ENCODE assay signal across 8 cellular contexts in genomic region chr11:10770626-10771254, GRCh38. TPM values are rescaled to one million over a fixed set of nuclear protein-coding genes. Genes with fewer than 3 reads are reported as not detected.
A peak's percentile ranks its signal among the peaks of the same experiment; 100 is the strongest.
DNase-seq lines count a peak whose midpoint lies in the region; ATAC-seq and TF ChIP-seq lines count a peak whose summit lies in the region.

No MANE protein-coding gene starts in this region.

- no peak overlapping the region for H3K27ac Mint-ChIP-seq in endothelial cell (ENCODE audit: unreplicated experiment)

- ATAC-seq in GM18520 (IDR thresholded peaks at IDR 0.05; ENCODE audit: unreplicated experiment), result no peak

- POLR2A ChIA-PET in RWPE1 (lab: Yijun Ruan, JAX; ENCODE audit: low non-redundant PET), result no interaction called here

- DNase-seq in DMS114 treated with DMSO at 0.1 percent for 48 hours (lab: John Stamatoyannopoulos, UW; ENCODE audit: unreplicated experiment) (peak; percentile 14), HCEC 1CT (peak; percentile 59), RWPE1 (ENCODE audit: low spot score) (peak; percentile 37), endothelial cell (ENCODE audit: low spot score) (peak; percentile 66), myocyte (ENCODE audit: low read depth) (peak; percentile 64), hepatic stellate cell (ENCODE audit: low spot score) (no peak), foreskin melanocyte (no peak)

- H3K4me3 Mint-ChIP-seq in endothelial cell (ENCODE audit: unreplicated experiment), result no peak overlapping the region

- TF ChIP-seq CTCF in RWPE1 (conservative IDR thresholded peaks at IDR 0.05; ENCODE audit: low read depth) (peak; percentile 80), endothelial cell (IDR thresholded peaks at IDR 0.05; ENCODE audit: unreplicated experiment) (peak; percentile 59)

- no peaks in the 10 kb centered on the region for H3K27me3 Mint-ChIP-seq in endothelial cell (ENCODE audit: unreplicated experiment)

- peaks cover 35% of the 10 kb centered on the region for H3K36me3 Mint-ChIP-seq in endothelial cell (ENCODE audit: low read depth, unreplicated experiment)

- H3K27ac ChIP-seq in RWPE1, result no peak overlapping the region

- CTCF ChIA-PET in RWPE1 (lab: Yijun Ruan, JAX), result interaction anchor here (0.5 to 1.5 kb wide), 17 partner anchors 9 to 1447 kb away, joined by 3 to 6 read pairs (median 4); no protein-coding TSS in a partner anchor

- H3K4me1 Mint-ChIP-seq in endothelial cell (ENCODE audit: unreplicated experiment), result peaks cover 9% of the 10 kb centered on the region

- no peaks in the 10 kb centered on the region for H3K9me3 Mint-ChIP-seq in endothelial cell (ENCODE audit: unreplicated experiment)

RNA-seq across cellular contexts. Expression of gene CTR9, which starts 19.7 kb away (rescaled TPM):
- total RNA-seq in endothelial cell (ENCODE audit: unreplicated experiment), result 43.5 TPM
- total RNA-seq in myocyte, result 15.4 and 16.3 TPM in 2 replicates
- 11.9 TPM for polyA plus RNA-seq in myocyte (2012)

RNA-seq across cellular contexts. Expression of gene EIF4G2, which starts 38.0 kb away (rescaled TPM):
- 1,184 TPM for total RNA-seq in endothelial cell (ENCODE audit: unreplicated experiment)
- total RNA-seq in myocyte, result 976 and 1,007 TPM in 2 replicates
- 495 TPM for polyA plus RNA-seq in myocyte (2012)

Comparison
In these comparisons a context has a peak if more than half of its experiments do, and no peak if none do; other contexts are left out.
1. DNase-seq: peak in DMS114 treated with DMSO at 0.1 percent for 48 hours (single experiment), HCEC 1CT (single experiment), RWPE1 (single experiment), endothelial cell (single experiment) and myocyte (single experiment); none in hepatic stellate cell (single experiment) and foreskin melanocyte (single experiment).